1 cellular context compared by ENCODE assay signal in the genomic region with DNA sequence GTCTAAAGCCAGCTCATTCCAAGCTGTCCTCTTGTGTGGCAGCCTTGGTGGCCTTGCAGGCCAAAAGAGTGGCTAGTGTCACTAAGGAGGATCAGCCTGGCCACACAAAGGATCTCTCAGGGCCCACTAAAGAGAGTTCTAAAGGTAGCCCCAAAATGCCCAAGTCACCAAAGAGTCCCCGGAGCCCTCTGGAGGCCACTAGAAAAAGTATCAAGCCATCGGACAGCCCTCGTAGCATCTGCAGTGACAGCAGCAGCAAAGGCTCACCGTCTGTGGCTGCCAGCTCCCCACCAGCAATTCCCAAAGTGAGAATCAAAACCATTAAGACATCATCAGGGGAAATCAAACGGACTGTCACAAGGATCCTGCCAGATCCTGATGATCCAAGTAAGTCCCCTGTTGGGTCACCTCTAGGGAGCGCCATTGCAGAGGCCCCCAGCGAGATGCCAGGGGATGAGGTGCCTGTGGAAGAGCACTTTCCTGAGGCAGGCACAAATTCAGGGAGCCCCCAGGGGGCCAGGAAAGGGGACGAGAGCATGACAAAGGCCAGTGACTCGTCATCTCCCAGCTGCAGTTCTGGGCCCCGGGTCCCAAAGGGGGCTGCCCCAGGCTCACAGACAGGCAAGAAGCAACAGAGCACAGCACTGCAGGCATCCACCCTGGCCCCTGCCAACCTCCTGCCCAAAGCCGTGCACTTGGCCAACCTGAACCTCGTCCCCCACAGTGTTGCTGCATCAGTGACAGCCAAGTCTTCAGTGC.
TF ChIP-seq lines count a peak whose summit lies in the region.

No MANE protein-coding gene starts in this region.

TF ChIP-seq in GM12878, 131 proteins besides CTCF, POLR2A, EP300 and RAD21:
- no peak for TF ChIP-seq ZNF217 (IDR thresholded peaks at IDR 0.05)
- TF ChIP-seq, protein P1, sequence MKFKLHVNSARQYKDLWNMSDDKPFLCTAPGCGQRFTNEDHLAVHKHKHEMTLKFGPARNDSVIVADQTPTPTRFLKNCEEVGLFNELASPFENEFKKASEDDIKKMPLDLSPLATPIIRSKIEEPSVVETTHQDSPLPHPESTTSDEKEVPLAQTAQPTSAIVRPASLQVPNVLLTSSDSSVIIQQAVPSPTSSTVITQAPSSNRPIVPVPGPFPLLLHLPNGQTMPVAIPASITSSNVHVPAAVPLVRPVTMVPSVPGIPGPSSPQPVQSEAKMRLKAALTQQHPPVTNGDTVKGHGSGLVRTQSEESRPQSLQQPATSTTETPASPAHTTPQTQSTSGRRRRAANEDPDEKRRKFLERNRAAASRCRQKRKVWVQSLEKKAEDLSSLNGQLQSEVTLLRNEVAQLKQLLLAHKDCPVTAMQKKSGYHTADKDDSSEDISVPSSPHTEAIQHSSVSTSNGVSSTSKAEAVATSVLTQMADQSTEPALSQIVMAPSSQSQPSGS (IDR thresholded peaks at IDR 0.05; ENCODE audit: low read length): no peak
- TF ChIP-seq, protein P2, sequence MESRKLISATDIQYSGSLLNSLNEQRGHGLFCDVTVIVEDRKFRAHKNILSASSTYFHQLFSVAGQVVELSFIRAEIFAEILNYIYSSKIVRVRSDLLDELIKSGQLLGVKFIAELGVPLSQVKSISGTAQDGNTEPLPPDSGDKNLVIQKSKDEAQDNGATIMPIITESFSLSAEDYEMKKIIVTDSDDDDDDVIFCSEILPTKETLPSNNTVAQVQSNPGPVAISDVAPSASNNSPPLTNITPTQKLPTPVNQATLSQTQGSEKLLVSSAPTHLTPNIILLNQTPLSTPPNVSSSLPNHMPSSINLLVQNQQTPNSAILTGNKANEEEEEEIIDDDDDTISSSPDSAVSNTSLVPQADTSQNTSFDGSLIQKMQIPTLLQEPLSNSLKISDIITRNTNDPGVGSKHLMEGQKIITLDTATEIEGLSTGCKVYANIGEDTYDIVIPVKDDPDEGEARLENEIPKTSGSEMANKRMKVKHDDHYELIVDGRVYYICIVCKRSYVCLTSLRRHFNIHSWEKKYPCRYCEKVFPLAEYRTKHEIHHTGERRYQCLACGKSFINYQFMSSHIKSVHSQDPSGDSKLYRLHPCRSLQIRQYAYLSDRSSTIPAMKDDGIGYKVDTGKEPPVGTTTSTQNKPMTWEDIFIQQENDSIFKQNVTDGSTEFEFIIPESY (IDR thresholded peaks at IDR 0.05): no peak
- TF ChIP-seq SMC3 (IDR thresholded peaks at IDR 0.05; ENCODE audit: borderline replicate concordance, low read length): no peak
- TF ChIP-seq, protein P3, sequence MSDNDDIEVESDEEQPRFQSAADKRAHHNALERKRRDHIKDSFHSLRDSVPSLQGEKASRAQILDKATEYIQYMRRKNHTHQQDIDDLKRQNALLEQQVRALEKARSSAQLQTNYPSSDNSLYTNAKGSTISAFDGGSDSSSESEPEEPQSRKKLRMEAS (IDR thresholded peaks at IDR 0.05; ENCODE audit: low read depth, low read length): no peak
- no peak for TF ChIP-seq SPI1 (IDR thresholded peaks at IDR 0.05; ENCODE audit: borderline replicate concordance, insufficient read depth, low read depth, low read length)
- TF ChIP-seq, protein P4, sequence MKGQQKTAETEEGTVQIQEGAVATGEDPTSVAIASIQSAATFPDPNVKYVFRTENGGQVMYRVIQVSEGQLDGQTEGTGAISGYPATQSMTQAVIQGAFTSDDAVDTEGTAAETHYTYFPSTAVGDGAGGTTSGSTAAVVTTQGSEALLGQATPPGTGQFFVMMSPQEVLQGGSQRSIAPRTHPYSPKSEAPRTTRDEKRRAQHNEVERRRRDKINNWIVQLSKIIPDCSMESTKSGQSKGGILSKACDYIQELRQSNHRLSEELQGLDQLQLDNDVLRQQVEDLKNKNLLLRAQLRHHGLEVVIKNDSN (IDR thresholded peaks at IDR 0.05; ENCODE audit: borderline replicate concordance, extremely low read length, insufficient read depth, low read depth, low read length): no peak
- TF ChIP-seq CREB1 (IDR thresholded peaks at IDR 0.05; ENCODE audit: low read depth): no peak
- TF ChIP-seq, protein P5, sequence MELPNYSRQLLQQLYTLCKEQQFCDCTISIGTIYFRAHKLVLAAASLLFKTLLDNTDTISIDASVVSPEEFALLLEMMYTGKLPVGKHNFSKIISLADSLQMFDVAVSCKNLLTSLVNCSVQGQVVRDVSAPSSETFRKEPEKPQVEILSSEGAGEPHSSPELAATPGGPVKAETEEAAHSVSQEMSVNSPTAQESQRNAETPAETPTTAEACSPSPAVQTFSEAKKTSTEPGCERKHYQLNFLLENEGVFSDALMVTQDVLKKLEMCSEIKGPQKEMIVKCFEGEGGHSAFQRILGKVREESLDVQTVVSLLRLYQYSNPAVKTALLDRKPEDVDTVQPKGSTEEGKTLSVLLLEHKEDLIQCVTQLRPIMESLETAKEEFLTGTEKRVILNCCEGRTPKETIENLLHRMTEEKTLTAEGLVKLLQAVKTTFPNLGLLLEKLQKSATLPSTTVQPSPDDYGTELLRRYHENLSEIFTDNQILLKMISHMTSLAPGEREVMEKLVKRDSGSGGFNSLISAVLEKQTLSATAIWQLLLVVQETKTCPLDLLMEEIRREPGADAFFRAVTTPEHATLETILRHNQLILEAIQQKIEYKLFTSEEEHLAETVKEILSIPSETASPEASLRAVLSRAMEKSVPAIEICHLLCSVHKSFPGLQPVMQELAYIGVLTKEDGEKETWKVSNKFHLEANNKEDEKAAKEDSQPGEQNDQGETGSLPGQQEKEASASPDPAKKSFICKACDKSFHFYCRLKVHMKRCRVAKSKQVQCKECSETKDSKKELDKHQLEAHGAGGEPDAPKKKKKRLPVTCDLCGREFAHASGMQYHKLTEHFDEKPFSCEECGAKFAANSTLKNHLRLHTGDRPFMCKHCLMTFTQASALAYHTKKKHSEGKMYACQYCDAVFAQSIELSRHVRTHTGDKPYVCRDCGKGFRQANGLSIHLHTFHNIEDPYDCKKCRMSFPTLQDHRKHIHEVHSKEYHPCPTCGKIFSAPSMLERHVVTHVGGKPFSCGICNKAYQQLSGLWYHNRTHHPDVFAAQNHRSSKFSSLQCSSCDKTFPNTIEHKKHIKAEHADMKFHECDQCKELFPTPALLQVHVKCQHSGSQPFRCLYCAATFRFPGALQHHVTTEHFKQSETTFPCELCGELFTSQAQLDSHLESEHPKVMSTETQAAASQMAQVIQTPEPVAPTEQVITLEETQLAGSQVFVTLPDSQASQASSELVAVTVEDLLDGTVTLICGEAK (IDR thresholded peaks at IDR 0.05; ENCODE audit: borderline replicate concordance): no peak
- no peak for TF ChIP-seq PAX8 (IDR thresholded peaks at IDR 0.05)
- TF ChIP-seq, protein P6, sequence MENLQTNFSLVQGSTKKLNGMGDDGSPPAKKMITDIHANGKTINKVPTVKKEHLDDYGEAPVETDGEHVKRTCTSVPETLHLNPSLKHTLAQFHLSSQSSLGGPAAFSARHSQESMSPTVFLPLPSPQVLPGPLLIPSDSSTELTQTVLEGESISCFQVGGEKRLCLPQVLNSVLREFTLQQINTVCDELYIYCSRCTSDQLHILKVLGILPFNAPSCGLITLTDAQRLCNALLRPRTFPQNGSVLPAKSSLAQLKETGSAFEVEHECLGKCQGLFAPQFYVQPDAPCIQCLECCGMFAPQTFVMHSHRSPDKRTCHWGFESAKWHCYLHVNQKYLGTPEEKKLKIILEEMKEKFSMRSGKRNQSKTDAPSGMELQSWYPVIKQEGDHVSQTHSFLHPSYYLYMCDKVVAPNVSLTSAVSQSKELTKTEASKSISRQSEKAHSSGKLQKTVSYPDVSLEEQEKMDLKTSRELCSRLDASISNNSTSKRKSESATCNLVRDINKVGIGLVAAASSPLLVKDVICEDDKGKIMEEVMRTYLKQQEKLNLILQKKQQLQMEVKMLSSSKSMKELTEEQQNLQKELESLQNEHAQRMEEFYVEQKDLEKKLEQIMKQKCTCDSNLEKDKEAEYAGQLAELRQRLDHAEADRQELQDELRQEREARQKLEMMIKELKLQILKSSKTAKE (IDR thresholded peaks at IDR 0.05; ENCODE audit: low read depth, poor library complexity, severe bottlenecking): no peak
- TF ChIP-seq NRF1 (conservative IDR thresholded peaks at IDR 0.05; ENCODE audit: low read depth, low read length): no peak
- no peak for TF ChIP-seq SUPT20H (IDR thresholded peaks at IDR 0.05; ENCODE audit: borderline replicate concordance, control insufficient read depth, low read depth, low read length)
- TF ChIP-seq HDAC6 (IDR thresholded peaks at IDR 0.05; ENCODE audit: unreplicated experiment): no peak
- no peak for TF ChIP-seq KDM1A (IDR thresholded peaks at IDR 0.05; ENCODE audit: borderline replicate concordance)
- no peak for TF ChIP-seq RCOR1 (conservative IDR thresholded peaks at IDR 0.05; ENCODE audit: low read depth, low read length)
- TF ChIP-seq, protein P7, sequence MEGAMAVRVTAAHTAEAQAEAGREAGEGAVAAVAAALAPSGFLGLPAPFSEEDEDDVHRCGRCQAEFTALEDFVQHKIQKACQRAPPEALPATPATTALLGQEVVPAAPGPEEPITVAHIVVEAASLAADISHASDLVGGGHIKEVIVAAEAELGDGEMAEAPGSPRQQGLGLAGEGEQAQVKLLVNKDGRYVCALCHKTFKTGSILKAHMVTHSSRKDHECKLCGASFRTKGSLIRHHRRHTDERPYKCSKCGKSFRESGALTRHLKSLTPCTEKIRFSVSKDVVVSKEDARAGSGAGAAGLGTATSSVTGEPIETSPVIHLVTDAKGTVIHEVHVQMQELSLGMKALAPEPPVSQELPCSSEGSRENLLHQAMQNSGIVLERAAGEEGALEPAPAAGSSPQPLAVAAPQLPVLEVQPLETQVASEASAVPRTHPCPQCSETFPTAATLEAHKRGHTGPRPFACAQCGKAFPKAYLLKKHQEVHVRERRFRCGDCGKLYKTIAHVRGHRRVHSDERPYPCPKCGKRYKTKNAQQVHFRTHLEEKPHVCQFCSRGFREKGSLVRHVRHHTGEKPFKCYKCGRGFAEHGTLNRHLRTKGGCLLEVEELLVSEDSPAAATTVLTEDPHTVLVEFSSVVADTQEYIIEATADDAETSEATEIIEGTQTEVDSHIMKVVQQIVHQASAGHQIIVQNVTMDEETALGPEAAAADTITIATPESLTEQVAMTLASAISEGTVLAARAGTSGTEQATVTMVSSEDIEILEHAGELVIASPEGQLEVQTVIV (IDR thresholded peaks at IDR 0.05; ENCODE audit: borderline replicate concordance, partially characterized antibody): no peak
- no peak for TF ChIP-seq LARP7 (IDR thresholded peaks at IDR 0.05)
- TF ChIP-seq ZSCAN29 (IDR thresholded peaks at IDR 0.05): no peak
- no peak for TF ChIP-seq ATF7 (IDR thresholded peaks at IDR 0.05; ENCODE audit: low read depth)
